Comparison of ENCODE assay signal across 1 cellular context in genomic region chr4:44235897-44236296, GRCh38.
TF ChIP-seq lines count a peak whose summit lies in the region.

No MANE protein-coding gene starts in this region.

TF ChIP-seq in WTC11, 78 proteins besides CTCF, POLR2A, EP300 and RAD21 (continued from another document):
- TF ChIP-seq ZNF532 (CRISPR knock-in tag; IDR thresholded peaks at IDR 0.05; ENCODE audit: borderline replicate concordance) (no peak), ATF3 (CRISPR knock-in tag; conservative IDR thresholded peaks at IDR 0.05) (no peak)
